8 cellular contexts compared by ENCODE assay signal in the genomic region with DNA sequence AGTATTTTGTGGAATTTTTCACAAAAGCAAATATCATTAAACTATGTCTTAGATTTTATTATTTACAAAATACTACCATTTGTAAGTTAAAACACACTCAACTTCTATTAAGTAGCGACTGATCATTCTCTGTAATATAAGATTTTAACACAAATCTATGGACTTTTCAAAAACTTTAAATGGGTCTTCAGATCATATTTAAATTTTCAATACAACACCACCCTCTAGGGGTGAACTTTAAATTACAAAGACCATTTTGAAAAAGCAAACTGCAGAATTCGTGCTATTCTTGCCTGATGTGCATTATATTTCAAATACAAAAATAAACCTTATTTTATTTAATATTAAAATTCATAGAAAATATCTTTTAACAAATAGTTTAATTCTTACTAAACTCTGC. TPM values are rescaled to one million over a fixed set of nuclear protein-coding genes. Genes with fewer than 3 reads are reported as not detected.
DNase-seq lines count a peak whose midpoint lies in the region; ATAC-seq and TF ChIP-seq lines count a peak whose summit lies in the region.

No MANE protein-coding gene starts in this region.

- no peaks in the 10 kb centered on the region for H4K20me1 ChIP-seq in hepatocyte (ENCODE audit: insufficient read depth, poor library complexity, severe bottlenecking)

- H3K27ac ChIP-seq in hepatocyte (no peak overlapping the region), vagina (no peak overlapping the region)

- DNase-seq in natural killer cell (no peak), SKM-1 treated with dmso at 0.1 percent for 144 hours (lab: John Stamatoyannopoulos, UW; ENCODE audit: unreplicated experiment) (peak; percentile 37), hepatocyte (ENCODE audit: low spot score) (peak; percentile 36), vagina (ENCODE audit: extremely low spot score in 2 of 2) (no peak), T1000 (lab: John Stamatoyannopoulos, UW) (no peak)
- DNase-seq in natural killer cell treated with Interleukin-12 subunit alpha and Interleukin-12 subunit beta and Interleukin-15 and Interleukin-18, amount 100 ng/mL, for 72 hours (ENCODE audit: low spot score): no peak
- DNase-seq in stimulated activated naive CD8-positive, alpha-beta T cell treated with anti-CD3 and anti-CD28 coated beads, Interleukin-15, Interleukin-2, amounts not matched to agents 100 U/mL and 50 U/mL, for 24 hours: no peak

- H3K79me2 ChIP-seq in hepatocyte: peaks cover 68% of the 10 kb centered on the region

- H3K27me3 ChIP-seq in hepatocyte: no peaks in the 10 kb centered on the region
- no peaks in the 10 kb centered on the region for H3K27me3 ChIP-seq in vagina

- TF ChIP-seq POLR2A in vagina (IDR thresholded peaks at IDR 0.05): no peak

- peak in 2 of 3 donors; percentile 49 to 56 for ATAC-seq in natural killer cell
- no peak for ATAC-seq in natural killer cell treated with Interleukin-12 subunit alpha and Interleukin-12 subunit beta and Interleukin-15 and Interleukin-18, amount 100 ng/mL, for 72 hours
- ATAC-seq in stimulated activated naive CD8-positive, alpha-beta T cell treated with anti-CD3 and anti-CD28 coated beads, Interleukin-15, Interleukin-2, amounts not matched to agents 100 U/mL and 50 U/mL, for 24 hours: no peak
- ATAC-seq in GM21619 (IDR thresholded peaks at IDR 0.05; ENCODE audit: unreplicated experiment): no peak

- H3K9me3 ChIP-seq in hepatocyte (ENCODE audit: low read depth) (no peaks in the 10 kb centered on the region), vagina (no peaks in the 10 kb centered on the region)

- H3K4me1 ChIP-seq in hepatocyte (ENCODE audit: insufficient read depth) (no peaks in the 10 kb centered on the region), vagina (peaks cover 6% of the 10 kb centered on the region)

- H3K4me3 ChIP-seq in hepatocyte (no peak overlapping the region), vagina (no peak overlapping the region)

- no peaks in the 10 kb centered on the region for H3K9me2 ChIP-seq in hepatocyte (replicated peaks; ENCODE audit: insufficient read depth)

- no peak overlapping the region for H2AFZ ChIP-seq in hepatocyte

- WGBS in hepatocyte (ENCODE audit: low lambda C conversion rate, missing lambda C conversion rate): 18% methylated on average over 2 of the region's 2 CpGs

- H3K36me3 ChIP-seq in hepatocyte (replicated peaks; ENCODE audit: insufficient read depth, low read depth) (no peaks in the 10 kb centered on the region), vagina (no peaks in the 10 kb centered on the region)

- no peaks in the 10 kb centered on the region for H3K36me3 Mint-ChIP-seq in natural killer cell
- no peaks in the 10 kb centered on the region for H3K36me3 Mint-ChIP-seq in natural killer cell treated with Interleukin-12 subunit alpha and Interleukin-12 subunit beta and Interleukin-15 and Interleukin-18, amount 100 ng/mL, for 72 hours

- H3K4me1 Mint-ChIP-seq in natural killer cell: peaks cover 0 to 6% of the 10 kb centered on the region in 2 donors
- peaks cover 3 to 5% of the 10 kb centered on the region in 2 donors for H3K4me1 Mint-ChIP-seq in natural killer cell treated with Interleukin-12 subunit alpha and Interleukin-12 subunit beta and Interleukin-15 and Interleukin-18, amount 100 ng/mL, for 72 hours (ENCODE audit: low read depth in 2 of 2)

- TF ChIP-seq CTCF in natural killer cell (IDR thresholded peaks at IDR 0.05): peak; percentile 86
- peak; percentile 63 for TF ChIP-seq CTCF in hepatocyte (IDR thresholded peaks at IDR 0.05; ENCODE audit: poor library complexity)
- TF ChIP-seq CTCF in vagina (IDR thresholded peaks at IDR 0.05): peak in 2 of 3 experiments; percentile 52

- H3K27ac Mint-ChIP-seq in natural killer cell: no peak overlapping the region
- no peak overlapping the region for H3K27ac Mint-ChIP-seq in natural killer cell treated with Interleukin-12 subunit alpha and Interleukin-12 subunit beta and Interleukin-15 and Interleukin-18, amount 100 ng/mL, for 72 hours

- intact Hi-C loops in natural killer cell (cut with micrococcal nuclease) (loop anchor here (1.0 to 10.0 kb wide), 4 partner anchors 153 to 590 kb away; no protein-coding TSS in a partner anchor), vagina (cut with DNase I) (loop anchor here (2.0 to 10.0 kb wide), 3 partner anchors 63 to 271 kb away; no protein-coding TSS in a partner anchor)

- no peak overlapping the region for H3K4me3 Mint-ChIP-seq in natural killer cell
- H3K4me3 Mint-ChIP-seq in natural killer cell treated with Interleukin-12 subunit alpha and Interleukin-12 subunit beta and Interleukin-15 and Interleukin-18, amount 100 ng/mL, for 72 hours: no peak overlapping the region

- no peaks in the 10 kb centered on the region for H3K9me3 Mint-ChIP-seq in natural killer cell
- H3K9me3 Mint-ChIP-seq in natural killer cell treated with Interleukin-12 subunit alpha and Interleukin-12 subunit beta and Interleukin-15 and Interleukin-18, amount 100 ng/mL, for 72 hours: no peaks in the 10 kb centered on the region

- H3K4me2 ChIP-seq in hepatocyte: no peak overlapping the region

- H3K27me3 Mint-ChIP-seq in natural killer cell (ENCODE audit: low read depth in 2 of 2): no peaks in the 10 kb centered on the region
- H3K27me3 Mint-ChIP-seq in natural killer cell treated with Interleukin-12 subunit alpha and Interleukin-12 subunit beta and Interleukin-15 and Interleukin-18, amount 100 ng/mL, for 72 hours: peaks cover 0 to 2% of the 10 kb centered on the region in 2 donors

RNA-seq across cellular contexts. Expression of gene VGLL4, which starts 8.2 kb away (rescaled TPM):
- total RNA-seq in natural killer cell (10 to 100 TPM; 29.5 to 42.8 (median 34.6) TPM), hepatocyte (99.3 and 109 TPM in 2 replicates), vagina (99.4 TPM)
- total RNA-seq in natural killer cell treated with Interleukin-12 subunit alpha and Interleukin-12 subunit beta and Interleukin-15 and Interleukin-18, amount 100 ng/mL, for 72 hours: 10 to 100 TPM; 50.4 to 52.9 TPM
- 57.9 and 70.5 TPM in 2 replicates for polyA plus RNA-seq in hepatocyte

Comparison
In these comparisons a context has a peak if more than half of its experiments do, and no peak if none do; other contexts are left out.
1. ATAC-seq: peak in natural killer cell (2 of 3); none in natural killer cell treated with Interleukin-12 subunit alpha and Interleukin-12 subunit beta and Interleukin-15 and Interleukin-18, amount 100 ng/mL, for 72 hours (0 of 2), stimulated activated naive CD8-positive, alpha-beta T cell treated with anti-CD3 and anti-CD28 coated beads, Interleukin-15, Interleukin-2, amounts not matched to agents 100 U/mL and 50 U/mL, for 24 hours (single experiment) and GM21619 (single experiment).
2. DNase-seq: peak in SKM-1 treated with dmso at 0.1 percent for 144 hours (single experiment) and hepatocyte (single experiment); none in natural killer cell (single experiment), natural killer cell treated with Interleukin-12 subunit alpha and Interleukin-12 subunit beta and Interleukin-15 and Interleukin-18, amount 100 ng/mL, for 72 hours (single experiment), vagina (0 of 2), stimulated activated naive CD8-positive, alpha-beta T cell treated with anti-CD3 and anti-CD28 coated beads, Interleukin-15, Interleukin-2, amounts not matched to agents 100 U/mL and 50 U/mL, for 24 hours (single experiment) and T1000 (single experiment).
3. Peak in every context shown above with its lines, with median percentiles within 50 percentile points of each other: CTCF ChIP-seq.